Comparison of ENCODE assay signal across 1 cellular context in the genomic region with DNA sequence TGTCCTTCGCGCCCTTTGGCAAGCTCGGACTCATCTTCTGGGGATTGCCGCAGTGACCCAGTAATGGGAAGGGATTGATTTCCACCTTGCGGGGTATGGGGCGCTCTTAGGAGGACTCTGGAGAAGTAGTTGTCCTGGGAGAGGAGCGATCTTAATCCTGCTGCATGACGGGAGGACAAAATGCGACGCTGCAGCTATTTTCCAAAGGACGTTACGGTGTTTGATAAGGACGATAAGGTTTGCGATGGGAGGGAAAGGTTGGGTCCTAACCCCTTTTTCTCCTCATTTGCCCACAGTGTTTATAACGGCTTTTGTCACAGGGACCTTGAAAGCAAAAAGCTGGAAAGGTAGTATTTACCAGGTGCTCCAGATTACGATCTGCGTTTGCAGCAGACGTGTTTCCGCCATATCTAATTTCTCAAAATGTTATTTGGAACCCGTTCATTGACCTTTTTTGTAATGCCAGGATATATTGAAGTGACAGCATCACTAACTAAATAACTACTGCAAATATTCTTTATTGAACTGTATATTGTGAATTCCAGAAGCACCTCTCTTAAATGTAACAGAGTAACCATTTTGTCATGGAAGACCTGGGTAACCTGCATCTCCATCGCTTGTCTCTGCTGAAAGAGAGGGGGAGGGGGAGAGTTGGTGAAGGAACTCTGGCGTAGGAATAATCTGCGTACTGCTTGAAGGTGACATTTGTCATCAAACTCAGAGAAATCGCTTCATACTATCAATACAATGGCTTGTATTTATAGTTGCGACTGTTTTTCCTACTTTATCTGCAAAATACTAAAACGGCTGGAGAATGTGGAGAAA.
TF ChIP-seq lines count a peak whose summit lies in the region.

No MANE protein-coding gene starts in this region.

TF ChIP-seq in HCT116, 20 proteins besides CTCF, POLR2A, EP300 and RAD21 (continued from another document):
- TF ChIP-seq, protein P1, sequence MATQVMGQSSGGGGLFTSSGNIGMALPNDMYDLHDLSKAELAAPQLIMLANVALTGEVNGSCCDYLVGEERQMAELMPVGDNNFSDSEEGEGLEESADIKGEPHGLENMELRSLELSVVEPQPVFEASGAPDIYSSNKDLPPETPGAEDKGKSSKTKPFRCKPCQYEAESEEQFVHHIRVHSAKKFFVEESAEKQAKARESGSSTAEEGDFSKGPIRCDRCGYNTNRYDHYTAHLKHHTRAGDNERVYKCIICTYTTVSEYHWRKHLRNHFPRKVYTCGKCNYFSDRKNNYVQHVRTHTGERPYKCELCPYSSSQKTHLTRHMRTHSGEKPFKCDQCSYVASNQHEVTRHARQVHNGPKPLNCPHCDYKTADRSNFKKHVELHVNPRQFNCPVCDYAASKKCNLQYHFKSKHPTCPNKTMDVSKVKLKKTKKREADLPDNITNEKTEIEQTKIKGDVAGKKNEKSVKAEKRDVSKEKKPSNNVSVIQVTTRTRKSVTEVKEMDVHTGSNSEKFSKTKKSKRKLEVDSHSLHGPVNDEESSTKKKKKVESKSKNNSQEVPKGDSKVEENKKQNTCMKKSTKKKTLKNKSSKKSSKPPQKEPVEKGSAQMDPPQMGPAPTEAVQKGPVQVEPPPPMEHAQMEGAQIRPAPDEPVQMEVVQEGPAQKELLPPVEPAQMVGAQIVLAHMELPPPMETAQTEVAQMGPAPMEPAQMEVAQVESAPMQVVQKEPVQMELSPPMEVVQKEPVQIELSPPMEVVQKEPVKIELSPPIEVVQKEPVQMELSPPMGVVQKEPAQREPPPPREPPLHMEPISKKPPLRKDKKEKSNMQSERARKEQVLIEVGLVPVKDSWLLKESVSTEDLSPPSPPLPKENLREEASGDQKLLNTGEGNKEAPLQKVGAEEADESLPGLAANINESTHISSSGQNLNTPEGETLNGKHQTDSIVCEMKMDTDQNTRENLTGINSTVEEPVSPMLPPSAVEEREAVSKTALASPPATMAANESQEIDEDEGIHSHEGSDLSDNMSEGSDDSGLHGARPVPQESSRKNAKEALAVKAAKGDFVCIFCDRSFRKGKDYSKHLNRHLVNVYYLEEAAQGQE (IDR thresholded peaks at IDR 0.05; ENCODE audit: low read depth): no peak
- TF ChIP-seq SIN3A (IDR thresholded peaks at IDR 0.05; ENCODE audit: low read depth): no peak
- no peak for TF ChIP-seq CBX3 (IDR thresholded peaks at IDR 0.05; ENCODE audit: low read depth)
- no peak for TF ChIP-seq SRF (IDR thresholded peaks at IDR 0.05; ENCODE audit: low read depth)
- no peak for TF ChIP-seq FOSL1 (IDR thresholded peaks at IDR 0.05; ENCODE audit: low read depth)
- TF ChIP-seq, protein P2, sequence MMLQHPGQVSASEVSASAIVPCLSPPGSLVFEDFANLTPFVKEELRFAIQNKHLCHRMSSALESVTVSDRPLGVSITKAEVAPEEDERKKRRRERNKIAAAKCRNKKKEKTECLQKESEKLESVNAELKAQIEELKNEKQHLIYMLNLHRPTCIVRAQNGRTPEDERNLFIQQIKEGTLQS (IDR thresholded peaks at IDR 0.05): no peak
- no peak for TF ChIP-seq ZNF274 (IDR thresholded peaks at IDR 0.05; ENCODE audit: low read depth, low read length)
- TF ChIP-seq, protein P3, sequence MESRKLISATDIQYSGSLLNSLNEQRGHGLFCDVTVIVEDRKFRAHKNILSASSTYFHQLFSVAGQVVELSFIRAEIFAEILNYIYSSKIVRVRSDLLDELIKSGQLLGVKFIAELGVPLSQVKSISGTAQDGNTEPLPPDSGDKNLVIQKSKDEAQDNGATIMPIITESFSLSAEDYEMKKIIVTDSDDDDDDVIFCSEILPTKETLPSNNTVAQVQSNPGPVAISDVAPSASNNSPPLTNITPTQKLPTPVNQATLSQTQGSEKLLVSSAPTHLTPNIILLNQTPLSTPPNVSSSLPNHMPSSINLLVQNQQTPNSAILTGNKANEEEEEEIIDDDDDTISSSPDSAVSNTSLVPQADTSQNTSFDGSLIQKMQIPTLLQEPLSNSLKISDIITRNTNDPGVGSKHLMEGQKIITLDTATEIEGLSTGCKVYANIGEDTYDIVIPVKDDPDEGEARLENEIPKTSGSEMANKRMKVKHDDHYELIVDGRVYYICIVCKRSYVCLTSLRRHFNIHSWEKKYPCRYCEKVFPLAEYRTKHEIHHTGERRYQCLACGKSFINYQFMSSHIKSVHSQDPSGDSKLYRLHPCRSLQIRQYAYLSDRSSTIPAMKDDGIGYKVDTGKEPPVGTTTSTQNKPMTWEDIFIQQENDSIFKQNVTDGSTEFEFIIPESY (IDR thresholded peaks at IDR 0.05; ENCODE audit: extremely low read depth, insufficient replicate concordance, low read length): no peak
